In the genomic region with DNA sequence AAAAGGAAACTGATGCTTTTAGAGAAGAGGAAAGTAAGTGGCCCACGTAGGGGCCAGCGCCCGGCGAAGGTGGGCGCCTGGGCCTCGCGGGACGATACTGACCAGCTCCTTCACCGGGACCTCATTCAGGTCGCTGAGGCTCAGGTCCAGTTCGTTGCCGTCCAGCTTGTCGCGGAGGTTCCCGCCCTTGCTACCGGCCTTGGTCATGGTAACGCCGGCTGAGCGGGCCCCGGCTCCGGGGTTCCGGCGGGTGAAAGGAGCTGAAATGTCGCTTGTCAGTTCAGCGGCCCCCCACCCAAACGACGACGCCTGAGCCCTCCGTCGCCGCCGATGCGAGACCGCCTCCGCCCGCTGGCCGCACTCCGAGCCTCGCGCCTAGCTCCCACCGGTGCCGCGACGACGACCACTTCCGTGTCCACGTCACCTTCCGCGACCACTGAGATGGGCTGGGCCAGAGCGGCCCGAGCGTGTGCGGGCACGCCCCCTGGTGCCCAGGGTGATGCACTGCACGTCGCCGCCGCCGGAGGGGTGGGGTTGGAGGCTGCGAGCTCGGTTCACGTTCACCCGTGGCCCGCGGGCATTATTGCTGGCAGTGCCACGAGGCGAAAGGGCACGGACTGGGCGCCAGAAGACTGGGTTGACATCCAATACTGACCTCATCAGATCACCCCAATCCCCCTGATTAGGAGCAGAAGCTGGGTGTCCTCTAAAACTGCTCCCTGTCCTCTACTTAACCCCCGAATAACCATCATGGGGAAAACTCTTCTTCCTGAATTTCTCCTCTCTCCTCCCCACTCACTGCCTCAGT, we compare ENCODE assay signal across 8 cellular contexts. TPM values are rescaled to one million over a fixed set of nuclear protein-coding genes. Genes with fewer than 3 reads are reported as not detected.
DNase-seq lines count a peak whose midpoint lies in the region; ATAC-seq and TF ChIP-seq lines count a peak whose summit lies in the region.

Gene LRRC59, minus strand, starts transcription at position 413 of the 808 bp plus-strand sequence. Its CDS starts 206 bp downstream, at position 207.

- in situ Hi-C loops in GM18951 (cut with MboI; ENCODE audit: low sequenced_read_pairs, unreplicated experiment): no loop called here

- H3K4me3 ChIP-seq in kidney epithelial cell (ENCODE audit: low read depth, low read length): peak within 1 kb of the TSS; percentile 61

- ATAC-seq in HG03175 (IDR thresholded peaks at IDR 0.05; ENCODE audit: unreplicated experiment): peak; percentile 98

- H3K27me3 ChIP-seq in kidney epithelial cell (ENCODE audit: control insufficient read depth, insufficient read depth, low read length): no peaks in the 10 kb centered on the region

- peaks cover 3% of the 10 kb centered on the region for H3K36me3 ChIP-seq in kidney epithelial cell (ENCODE audit: control insufficient read depth, insufficient read depth, low read length)

- peak; percentile 97 for TF ChIP-seq CTCF in kidney epithelial cell (IDR thresholded peaks at IDR 0.05; ENCODE audit: insufficient read depth, low read length, poor library complexity, severe bottlenecking)

- DNase-seq in AG20443 (ENCODE audit: low spot score): peak; percentile 95
- DNase-seq in NCI-H446 (lab: John Stamatoyannopoulos, UW): peak; percentile 71 to 85
- peak; percentile 89 for DNase-seq in activated CD4-positive, alpha-beta T cell treated with anti-CD3 and anti-CD28 coated beads for 1 hour
- DNase-seq in cerebellum (ENCODE audit: low spot score): peak; percentile 91
- DNase-seq in kidney epithelial cell (ENCODE audit: low read depth): peak; percentile 34
- DNase-seq in stimulated activated CD4-positive, alpha-beta T cell treated with anti-CD3 and anti-CD28 coated beads, Interleukin-15, amount 100 ng/mL, for 24 hours: peak; percentile 94

- peak; percentile 92 for TF ChIP-seq POLR2A in GM18951 (IDR thresholded peaks at IDR 0.05; ENCODE audit: extremely low read depth, insufficient read depth, insufficient read length)

RNA-seq across cellular contexts. Expression of gene LRRC59, which starts in this region (rescaled TPM):
- 35.9 TPM for total RNA-seq in cerebellum
- 172 and 179 TPM in 2 replicates for total RNA-seq in kidney epithelial cell

Comparison
In these comparisons a context has a peak if more than half of its experiments do, and no peak if none do; other contexts are left out.
1. Peak in every context shown above with its lines: DNase-seq, ATAC-seq and H3K4me3 ChIP-seq.
2. DNase-seq: peak in every context shown above with its lines; median percentile 95 in AG20443; 94 in stimulated activated CD4-positive, alpha-beta T cell treated with anti-CD3 and anti-CD28 coated beads, Interleukin-15, amount 100 ng/mL, for 24 hours; 91 in cerebellum; 89 in activated CD4-positive, alpha-beta T cell treated with anti-CD3 and anti-CD28 coated beads for 1 hour; 78 in NCI-H446; 34 in kidney epithelial cell.